8 cellular contexts compared by ENCODE assay signal in genomic region chr6:41896280-41896679, GRCh38. TPM values are rescaled to one million over a fixed set of nuclear protein-coding genes. Genes with fewer than 3 reads are reported as not detected.
A peak's percentile ranks its signal among the peaks of the same experiment; 100 is the strongest.
DNase-seq lines count a peak whose midpoint lies in the region; ATAC-seq, FAIRE-seq and TF ChIP-seq lines count a peak whose summit lies in the region.

No MANE protein-coding gene starts in this region.

- H2AFZ ChIP-seq in neural progenitor cell (replicated peaks): peak overlapping the region; percentile 70

- no peak for FAIRE-seq in GM19239 (lab: Jason Lieb, UNC)

- no peak for ATAC-seq in CD8-positive, alpha-beta T cell

- H3F3A ChIP-seq in neural progenitor cell (ENCODE audit: low read depth): peaks cover 38% of the 10 kb centered on the region

- H3K36me3 ChIP-seq in CD8-positive, alpha-beta T cell (ENCODE audit: insufficient read depth, low read length): no peaks in the 10 kb centered on the region
- H3K36me3 ChIP-seq in neural progenitor cell: no peaks in the 10 kb centered on the region

- peak overlapping the region; percentile 79 for H3K4me2 ChIP-seq in neural progenitor cell

- H3K79me2 ChIP-seq in neural progenitor cell (ENCODE audit: low read depth): peaks cover 39% of the 10 kb centered on the region

- H3K9me3 Mint-ChIP-seq in CD8-positive, alpha-beta T cell: no peaks in the 10 kb centered on the region
- H3K9me3 Mint-ChIP-seq in neural progenitor cell: no peaks in the 10 kb centered on the region

- H3K27ac Mint-ChIP-seq in CD8-positive, alpha-beta T cell: peak overlapping the region; percentile 89
- H3K27ac Mint-ChIP-seq in neural progenitor cell: peak overlapping the region; percentile 86

- H3K4me1 Mint-ChIP-seq in CD8-positive, alpha-beta T cell (ENCODE audit: low read depth): peaks cover 10% of the 10 kb centered on the region
- H3K4me1 Mint-ChIP-seq in neural progenitor cell: peaks cover 12% of the 10 kb centered on the region

- CTCF ChIA-PET in CD8-positive, alpha-beta T cell (lab: Charles Lee): interaction anchor here (1.0 to 12.5 kb wide), 5 partner anchors 10 to 213 kb away, joined by 3 to 135 read pairs (median 4); partner anchors contain the start of gene TAF8

- DNase-seq in CD8-positive, alpha-beta T cell: no peak
- DNase-seq in LNCaP clone FGC (ENCODE audit: low read depth) (no peak), choroid plexus epithelial cell (ENCODE audit: low read depth) (no peak), neural progenitor cell (ENCODE audit: low spot score) (no peak), HuH-7.5 (ENCODE audit: low spot score) (no peak), C1 segment of cervical spinal cord (lab: John Stamatoyannopoulos, UW) (no peak), GM19239 (ENCODE audit: insufficient read length, low spot score) (no peak)
- no peak for DNase-seq in effector CD8-positive, alpha-beta T cell (lab: John Stamatoyannopoulos, UW)

- intact Hi-C loops in CD8-positive, alpha-beta T cell (cut with DNase I, micrococcal nuclease): loop anchor here (10.0 kb wide), 2 partner anchors 669 to 999 kb away; partner anchors contain the start of gene UBR2 (in 1 of the 2)

- H3K27ac ChIP-seq in CD8-positive, alpha-beta T cell (ENCODE audit: low read depth, low read length): peak overlapping the region; percentile 55
- H3K27ac ChIP-seq in neural progenitor cell: peak overlapping the region; percentile 85

- no peak overlapping the region for H3K4me3 Mint-ChIP-seq in CD8-positive, alpha-beta T cell
- no peak overlapping the region for H3K4me3 Mint-ChIP-seq in neural progenitor cell

- H3K4me3 ChIP-seq in CD8-positive, alpha-beta T cell (ENCODE audit: low read depth, low read length): peak overlapping the region; percentile 90
- peak overlapping the region; percentile 84 for H3K4me3 ChIP-seq in LNCaP clone FGC (ENCODE audit: low read depth, low read length)
- H3K4me3 ChIP-seq in choroid plexus epithelial cell (ENCODE audit: low read depth, low read length): peak overlapping the region; percentile 86
- peak overlapping the region; percentile 72 for H3K4me3 ChIP-seq in neural progenitor cell

- H3K9ac ChIP-seq in neural progenitor cell: peak overlapping the region; percentile 15

- peaks cover 24% of the 10 kb centered on the region for H3K4me1 ChIP-seq in CD8-positive, alpha-beta T cell (ENCODE audit: insufficient read depth, low read length)
- peaks cover 30% of the 10 kb centered on the region for H3K4me1 ChIP-seq in neural progenitor cell

- H3K36me3 Mint-ChIP-seq in CD8-positive, alpha-beta T cell: peaks cover 5% of the 10 kb centered on the region
- H3K36me3 Mint-ChIP-seq in neural progenitor cell: no peaks in the 10 kb centered on the region

- TF ChIP-seq CTCF in CD8-positive, alpha-beta T cell (IDR thresholded peaks at IDR 0.05): no peak
- no peak for TF ChIP-seq CTCF in LNCaP clone FGC (IDR thresholded peaks at IDR 0.05; ENCODE audit: control insufficient read depth, extremely low read depth, insufficient read depth)
- no peak for TF ChIP-seq CTCF in choroid plexus epithelial cell (conservative IDR thresholded peaks at IDR 0.05; ENCODE audit: low read depth, low read length)
- TF ChIP-seq CTCF in neural progenitor cell (IDR thresholded peaks at IDR 0.05): no peak

- POLR2A ChIA-PET in CD8-positive, alpha-beta T cell (lab: Charles Lee): interaction anchor here (1.2 to 2.0 kb wide), 7 partner anchors 14 to 157 kb away, joined by 3 to 7 read pairs (median 4); partner anchors contain the start of genes BYSL, MED20 and TOMM6

- peaks cover 29% of the 10 kb centered on the region for H4K20me1 ChIP-seq in neural progenitor cell (ENCODE audit: low read depth)

- H3K27me3 ChIP-seq in CD8-positive, alpha-beta T cell (ENCODE audit: insufficient read depth, low read length): no peaks in the 10 kb centered on the region
- no peaks in the 10 kb centered on the region for H3K27me3 ChIP-seq in neural progenitor cell

- no peaks in the 10 kb centered on the region for H3K9me3 ChIP-seq in CD8-positive, alpha-beta T cell (ENCODE audit: low read length)
- H3K9me3 ChIP-seq in neural progenitor cell (ENCODE audit: low read depth): no peaks in the 10 kb centered on the region

- no peaks in the 10 kb centered on the region for H3K27me3 Mint-ChIP-seq in CD8-positive, alpha-beta T cell (ENCODE audit: low read depth)
- no peaks in the 10 kb centered on the region for H3K27me3 Mint-ChIP-seq in neural progenitor cell (ENCODE audit: insufficient read depth, low read depth)

RNA-seq across cellular contexts. Expression of gene USP49, which starts 1.1 kb away (rescaled TPM):
- 1 to 10 TPM; 1.6 to 1.8 TPM for total RNA-seq in CD8-positive, alpha-beta T cell
- total RNA-seq in neural progenitor cell (ENCODE audit: low replicate concordance): 25.0 and 30.7 TPM in 2 replicates

RNA-seq across cellular contexts. Expression of gene MED20, which starts 24.7 kb away (rescaled TPM):
- total RNA-seq in CD8-positive, alpha-beta T cell: 1 to 10 TPM; 1.8 TPM
- 29.4 and 31.4 TPM in 2 replicates for total RNA-seq in neural progenitor cell (ENCODE audit: low replicate concordance)

RNA-seq across cellular contexts. Expression of gene BYSL, which starts 25.0 kb away (rescaled TPM):
- 1 to 10 TPM; 3.2 to 6.2 TPM for total RNA-seq in CD8-positive, alpha-beta T cell
- 11.5 and 31.7 TPM in 2 replicates for total RNA-seq in neural progenitor cell (ENCODE audit: low replicate concordance)

RNA-seq across cellular contexts. Expression of gene CCND3, which starts 45.3 kb away (rescaled TPM):
- 100 to 1,000 TPM; 129 to 135 TPM for total RNA-seq in CD8-positive, alpha-beta T cell
- 7.6 and 16.2 TPM in 2 replicates for total RNA-seq in neural progenitor cell (ENCODE audit: low replicate concordance)

Comparison
In these comparisons a context has a peak if more than half of its experiments do, and no peak if none do; other contexts are left out.
1. RNA of gene MED20, which starts 24.7 kb away (total RNA-seq): 29.4 to 31.4 TPM in neural progenitor cell; 1.8 TPM in CD8-positive, alpha-beta T cell; every median in the first group is over 10 times any median in the second.
2. Peak in every context shown above with its lines, with median percentiles within 50 percentile points of each other: H3K4me3 ChIP-seq.